8 cellular contexts compared by ENCODE assay signal in the genomic region with DNA sequence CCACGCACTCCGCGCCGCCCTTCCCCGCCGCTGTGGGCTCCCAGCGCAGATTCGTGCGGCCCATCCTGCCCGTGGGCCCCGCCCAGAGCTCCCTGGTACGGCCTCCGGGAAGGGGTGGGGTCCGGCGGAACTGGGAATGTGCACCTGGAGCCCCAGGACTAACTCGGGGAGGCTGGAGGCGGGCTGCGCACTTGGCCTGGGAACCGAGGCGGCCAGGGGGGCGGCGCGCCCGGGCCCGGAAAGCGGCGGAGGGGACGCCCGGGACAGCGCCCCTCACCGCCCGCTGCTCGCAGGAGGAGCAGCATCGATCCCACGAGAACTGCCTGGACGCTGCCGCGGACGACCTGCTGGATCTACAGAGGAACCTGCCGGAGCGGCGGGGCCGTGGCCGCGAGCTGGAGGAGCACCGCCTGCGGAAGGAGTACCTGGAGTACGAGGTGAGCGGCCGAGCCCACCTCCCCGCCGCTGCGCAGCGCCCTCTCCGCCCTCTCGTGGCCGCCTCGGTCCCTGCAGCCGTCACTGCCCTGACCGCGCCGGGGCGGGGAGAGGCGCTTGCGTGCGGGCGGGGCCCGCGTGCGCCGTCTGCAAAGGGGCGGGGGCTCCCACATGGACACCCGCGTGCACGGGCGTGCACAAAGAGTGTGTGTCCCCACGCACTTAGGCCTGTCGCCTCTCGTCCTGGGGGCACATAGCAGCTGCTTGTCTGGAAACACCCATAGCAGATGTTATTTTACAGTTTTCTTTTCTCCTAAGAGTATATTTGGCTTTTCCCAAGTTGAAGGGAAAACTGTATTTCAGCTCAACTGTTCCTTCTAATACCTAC. TPM values are rescaled to one million over a fixed set of nuclear protein-coding genes. Genes with fewer than 3 reads are reported as not detected.
DNase-seq lines count a peak whose midpoint lies in the region; ATAC-seq and TF ChIP-seq lines count a peak whose summit lies in the region.

No MANE protein-coding gene starts in this region.

- intact Hi-C loops in mucosa of descending colon (cut with DNase I, micrococcal nuclease), result loop anchor here in 1 of 2 donors (5.0 kb wide), 1 partner anchor 62 kb away; no protein-coding TSS in a partner anchor

- H3K36me3 ChIP-seq in mucosa of descending colon (ENCODE audit: low read depth), result no peaks in the 10 kb centered on the region

- H3K9me3 ChIP-seq in mucosa of descending colon, result no peaks in the 10 kb centered on the region

- peaks cover 10% of the 10 kb centered on the region for H3K4me1 ChIP-seq in mucosa of descending colon (ENCODE audit: low read depth)

- peak overlapping the region; percentile 88 for H3K27ac ChIP-seq in epithelial cell of prostate

- peak; percentile 68 for DNase-seq in NCI-H1436 (lab: John Stamatoyannopoulos, UW)
- no peak for DNase-seq in NCI-H1436 treated with DMSO at 0.1 percent for 48 hours (lab: John Stamatoyannopoulos, UW)
- DNase-seq in NCI-H82 (lab: John Stamatoyannopoulos, UW), result peak; percentile 91
- peak; percentile 86 for DNase-seq in activated T-cell treated with anti-CD3 and anti-CD28 coated beads for 48 hours (ENCODE audit: low read depth)
- DNase-seq in epithelial cell of prostate (ENCODE audit: low read depth, low spot score), result peak; percentile 49
- peak; percentile 87 to 94 (median 90) for DNase-seq in mucosa of descending colon
- DNase-seq in stimulated activated CD8-positive, alpha-beta memory T cell treated with anti-CD3 and anti-CD28 coated beads, Interleukin-4, amount 100 ng/mL, for 1 hour (ENCODE audit: low read depth in 2 of 2, low spot score in 1 of 2), result peak; percentile 34 to 61

- peak; percentile 55 for ATAC-seq in HG03108 (IDR thresholded peaks at IDR 0.05; ENCODE audit: unreplicated experiment)
- ATAC-seq in mucosa of descending colon, result peak; percentile 95

- peak overlapping the region; percentile 34 for H3K4me3 ChIP-seq in mucosa of descending colon

- TF ChIP-seq CTCF in mucosa of descending colon (IDR thresholded peaks at IDR 0.05), result peak; percentile 85

RNA-seq across cellular contexts. Expression of a gene that starts 25.2 kb away (rescaled TPM):
- 10 to 100 TPM; 40.8 to 91.3 (median 64.4) TPM for total RNA-seq in mucosa of descending colon
